23 cellular contexts compared by ENCODE assay signal in the genomic region with DNA sequence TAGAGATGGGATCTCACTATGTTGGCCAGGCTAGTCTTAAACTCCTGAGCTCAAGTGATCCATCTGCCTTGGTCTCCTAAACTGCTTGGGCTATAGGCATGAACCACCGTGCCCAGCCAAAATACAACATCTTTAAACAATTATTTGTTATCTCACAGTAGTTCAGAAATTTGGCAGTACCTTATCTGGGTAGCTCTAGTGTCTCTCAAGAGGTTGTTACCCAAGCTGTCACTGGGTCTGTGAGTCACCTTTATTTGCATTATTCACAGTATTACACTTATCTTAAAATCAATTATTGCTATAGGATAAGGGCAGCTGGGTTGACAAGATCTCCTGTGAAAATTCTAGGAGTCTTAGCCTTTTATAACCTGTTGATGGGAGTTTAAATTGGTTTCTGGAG.
"Had no signal": no experiment of that assay in that cellular context is flagged by ENCODE, and none has a peak within 500 bp of the region (broad histone marks: within the 10 kb centered on the region; RNA-seq: fewer than 3 reads in every experiment).

No MANE protein-coding gene starts in this region.

- H3K9me3 ChIP-seq: stomach, suprapubic skin, testis, thoracic aorta, thyroid gland, tibial artery, tibial nerve, transverse colon, upper lobe of left lung, upper lobe of right lung, uterus, vagina had no signal

- H3K4me3 ChIP-seq: stomach, suprapubic skin, testis, thoracic aorta, thyroid gland, tibial artery, tibial nerve, transverse colon, upper lobe of left lung, upper lobe of right lung, uterus, vagina had no signal

- H3K4me1 ChIP-seq: stomach, testis, thyroid gland, tibial artery, transverse colon, upper lobe of left lung, upper lobe of right lung, uterus, vagina had no signal

- DNase-seq: stimulated activated CD4-positive, alpha-beta T cell treated with anti-CD3 and anti-CD28 coated beads, Interleukin-2, amount 100 ng/mL, for 48 hours; stimulated activated CD4-positive, alpha-beta T cell treated with anti-CD3 and anti-CD28 coated beads, Interleukin-4, amount 100 ng/mL, for 1 hour; stimulated activated CD4-positive, alpha-beta T cell treated with anti-CD3 and anti-CD28 coated beads, Interleukin-4, amount 100 ng/mL, for 24 hours; stimulated activated CD4-positive, alpha-beta T cell treated with anti-CD3 and anti-CD28 coated beads, Interleukin-4, amount 100 ng/mL, for 4 hours; stimulated activated CD8-positive, alpha-beta memory T cell treated with anti-CD3 and anti-CD28 coated beads, Interleukin-4, amount 100 ng/mL, for 48 hours; stimulated activated naive B cell treated with anti-CD40 and anti-IgM and Interleukin-4, amounts not matched to agents 10 μg/mL and 1 μg/mL and 100 μg/mL, for 72 hours; stimulated activated naive CD4-positive, alpha-beta T cell; stimulated activated naive CD4-positive, alpha-beta T cell treated with Interleukin-2 at 50 U/mL for 16 hours; stimulated activated naive CD8-positive, alpha-beta T cell treated with anti-CD3 and anti-CD28 coated beads, Interleukin-15, amount 100 ng/mL, for 72 hours; stimulated activated naive CD8-positive, alpha-beta T cell treated with anti-CD3 and anti-CD28 coated beads, Interleukin-15, Interleukin-2, amounts not matched to agents 100 U/mL and 50 U/mL, for 24 hours; stomach; substantia nigra; testis; thyroid gland; tibial artery; transverse colon; upper lobe of left lung; upper lobe of right lung; uterus had no signal

- H3K27ac ChIP-seq: stomach, suprapubic skin, testis, thoracic aorta, thyroid gland, tibial artery, tibial nerve, transverse colon, upper lobe of left lung, upper lobe of right lung, uterus, vagina had no signal

- H3K36me3 ChIP-seq: stomach, suprapubic skin, thoracic aorta, thyroid gland, tibial artery, tibial nerve, transverse colon, upper lobe of left lung, upper lobe of right lung, uterus, vagina had no signal

- H3K27me3 ChIP-seq: stomach, testis, thyroid gland, tibial artery, tibial nerve, transverse colon, upper lobe of left lung, upper lobe of right lung, uterus, vagina had no signal
